ENCODE assay signal across 28 cellular contexts in genomic region chr9:91963711-91964240, GRCh38. TPM values are rescaled to one million over a fixed set of nuclear protein-coding genes. Genes with fewer than 3 reads are reported as not detected.
"Had no signal": no experiment of that assay in that cellular context is flagged by ENCODE, and none has a peak within 500 bp of the region (broad histone marks: within the 10 kb centered on the region; RNA-seq: fewer than 3 reads in every experiment).

No MANE protein-coding gene starts in this region.

- DNase-seq: activated CD4-positive, alpha-beta T cell treated with anti-CD3 and anti-CD28 coated beads for 36 hours; activated CD4-positive, alpha-beta T cell treated with anti-CD3 and anti-CD28 coated beads, Interleukin-2, amount 50 U/mL, for 4 hours; activated CD4-positive, CD25-positive, alpha-beta regulatory T cell; activated effector memory CD4-positive, alpha-beta T cell treated with anti-CD3 and anti-CD28 coated beads, Interleukin-2, amount 50 U/mL, for 16 hours; activated naive CD4-positive, alpha-beta T cell treated with anti-CD3 and anti-CD28 coated beads for 36 hours; activated naive CD8-positive, alpha-beta T cell treated with anti-CD3 and anti-CD28 coated beads, Interleukin-2, amount 10 ng/mL, durations not matched to agents 7 days and 5 days; activated T-cell treated with anti-CD3 and anti-CD28 coated beads, Interleukin-2, amount 50 U/mL, for 1 hour; effector CD8-positive, alpha-beta T cell; erythroblast; islet precursor cell; left colon; midbrain; naive thymus-derived CD4-positive, alpha-beta T cell; occipital lobe; psoas muscle; stimulated activated CD4-positive, alpha-beta T cell treated with anti-CD3 and anti-CD28 coated beads, Interleukin-15, amount 100 ng/mL, for 24 hours; stimulated activated CD4-positive, alpha-beta T cell treated with anti-CD3 and anti-CD28 coated beads, Interleukin-2, amount 100 ng/mL, for 24 hours; stimulated activated naive B cell treated with anti-CD40 and anti-IgM and Interleukin-4, amounts not matched to agents 10 μg/mL and 1 μg/mL and 100 μg/mL, for 72 hours; T-helper 1 cell; tibial artery had no signal

- H3K4me2 ChIP-seq: hepatocyte had no signal

- H3K4me1 Mint-ChIP-seq: activated CD4-positive, alpha-beta T cell treated with anti-CD3 and anti-CD28 coated beads for 36 hours; activated naive CD8-positive, alpha-beta T cell treated with anti-CD3 and anti-CD28 coated beads, Interleukin-2, amount 10 ng/mL, durations not matched to agents 7 days and 5 days; central memory CD8-positive, alpha-beta T cell; naive thymus-derived CD4-positive, alpha-beta T cell; stimulated activated naive B cell treated with anti-CD40 and anti-IgM and Interleukin-4, amounts not matched to agents 10 μg/mL and 1 μg/mL and 100 μg/mL, for 72 hours had no signal

- H3K27ac ChIP-seq: gastroesophageal sphincter, hepatocyte, parathyroid adenoma, psoas muscle, suprapubic skin, tibial artery had no signal

- H3K4me3 ChIP-seq: gastroesophageal sphincter, hepatocyte, psoas muscle, suprapubic skin, tibial artery had no signal

- H3K36me3 ChIP-seq: gastroesophageal sphincter, suprapubic skin, tibial artery had no signal

- H3K4me1 ChIP-seq: gastroesophageal sphincter, parathyroid adenoma, psoas muscle, suprapubic skin, tibial artery had no signal

- H2AFZ ChIP-seq: hepatocyte, parathyroid adenoma had no signal

- H3K9me3 Mint-ChIP-seq: T-helper 2 cell treated with Interferon-gamma antibody and Interleukin-4, amounts not matched to agents 5 μg/mL and 100 μg/mL, for 36 hours had no signal

- H3K9me3 ChIP-seq: psoas muscle, suprapubic skin had no signal

- H3K36me3 Mint-ChIP-seq: stimulated activated naive B cell treated with anti-CD40 and anti-IgM and Interleukin-4, amounts not matched to agents 10 μg/mL and 1 μg/mL and 100 μg/mL, for 72 hours had no signal

- H3K27me3 ChIP-seq: gastroesophageal sphincter, hepatocyte, suprapubic skin, tibial artery had no signal

- H3K27ac Mint-ChIP-seq: activated CD4-positive, alpha-beta T cell treated with anti-CD3 and anti-CD28 coated beads for 36 hours; activated naive CD4-positive, alpha-beta T cell treated with anti-CD3 and anti-CD28 coated beads for 36 hours; activated naive CD8-positive, alpha-beta T cell treated with anti-CD3 and anti-CD28 coated beads, Interleukin-2, amount 10 ng/mL, durations not matched to agents 7 days and 5 days; activated T-helper 1 cell treated with anti-CD3 and anti-CD28 coated beads, Interleukin-12 subunit alpha, Interleukin-12 subunit beta, Interleukin-2, Interleukin-4 antibody, amounts not matched to agents 30 ng/mL and 10 ng/mL and 1 ng/mL, durations not matched to agents 14 hours and 24 hours and 36 hours; naive thymus-derived CD4-positive, alpha-beta T cell; stimulated activated naive B cell treated with anti-CD40 and anti-IgM and Interleukin-4, amounts not matched to agents 10 μg/mL and 1 μg/mL and 100 μg/mL, for 72 hours; T-helper 2 cell treated with Interferon-gamma antibody and Interleukin-4, amounts not matched to agents 5 μg/mL and 100 μg/mL, for 36 hours had no signal

- H3K79me2 ChIP-seq: hepatocyte, parathyroid adenoma had no signal

- H3K4me3 Mint-ChIP-seq: activated CD4-positive, alpha-beta T cell treated with anti-CD3 and anti-CD28 coated beads for 36 hours; activated naive CD4-positive, alpha-beta T cell treated with anti-CD3 and anti-CD28 coated beads for 36 hours; activated naive CD8-positive, alpha-beta T cell treated with anti-CD3 and anti-CD28 coated beads, Interleukin-2, amount 10 ng/mL, durations not matched to agents 7 days and 5 days; activated T-helper 1 cell treated with anti-CD3 and anti-CD28 coated beads, Interleukin-12 subunit alpha, Interleukin-12 subunit beta, Interleukin-2, Interleukin-4 antibody, amounts not matched to agents 30 ng/mL and 10 ng/mL and 1 ng/mL, durations not matched to agents 14 hours and 24 hours and 36 hours; central memory CD8-positive, alpha-beta T cell; naive thymus-derived CD4-positive, alpha-beta T cell; stimulated activated naive B cell treated with anti-CD40 and anti-IgM and Interleukin-4, amounts not matched to agents 10 μg/mL and 1 μg/mL and 100 μg/mL, for 72 hours; T-helper 2 cell treated with Interferon-gamma antibody and Interleukin-4, amounts not matched to agents 5 μg/mL and 100 μg/mL, for 36 hours had no signal

- H3K9ac ChIP-seq: parathyroid adenoma had no signal

- ATAC-seq: activated CD4-positive, alpha-beta T cell treated with anti-CD3 and anti-CD28 coated beads for 36 hours; gastroesophageal sphincter; left colon; naive thymus-derived CD4-positive, alpha-beta T cell; psoas muscle; stimulated activated naive B cell treated with anti-CD40 and anti-IgM and Interleukin-4, amounts not matched to agents 10 μg/mL and 1 μg/mL and 100 μg/mL, for 72 hours had no signal

RNA-seq across cellular contexts. Expression of gene ROR2, which starts 13.7 kb away (rescaled TPM):
- total RNA-seq: activated CD4-positive, alpha-beta T cell treated with anti-CD3 and anti-CD28 coated beads for 36 hours; activated naive CD4-positive, alpha-beta T cell treated with anti-CD3 and anti-CD28 coated beads for 36 hours; dermis microvascular lymphatic vessel endothelial cell had no signal
- polyA plus RNA-seq: naive thymus-derived CD4-positive, alpha-beta T cell had no signal
